In genomic region chr6:79076160-79076559, GRCh38 we compare ENCODE assay signal across 8 cellular contexts. TPM values are rescaled to one million over a fixed set of nuclear protein-coding genes. Genes with fewer than 3 reads are reported as not detected.
DNase-seq lines count a peak whose midpoint lies in the region; ATAC-seq and TF ChIP-seq lines count a peak whose summit lies in the region.

No MANE protein-coding gene starts in this region.

- H3K4me1 ChIP-seq in BLaER1 treated with 17β-estradiol and CSF1 and Interleukin-3, amounts not matched to agents 10 nM and 100 nM = peaks cover 0 to 25% (median 10%) of the 10 kb centered on the region in 10 experiments; a peak in 12 of 20 replicates
- peaks cover 5 to 26% of the 10 kb centered on the region in 2 donors for H3K4me1 ChIP-seq in adrenal gland (replicated peaks in 1 of 2)
- H3K4me1 ChIP-seq in thoracic aorta (ENCODE audit: control insufficient read depth in 1 of 2, low read depth in 2 of 2) = peaks cover 43 to 57% of the 10 kb centered on the region in 2 donors

- H3K27me3 Mint-ChIP-seq in IgD-negative memory B cell = no peaks in the 10 kb centered on the region

- DNase-seq in adrenal gland (no peak), thoracic aorta (ENCODE audit: low spot score) (no peak), posterior cingulate gyrus (no peak)
- DNase-seq in stimulated activated CD4-positive, alpha-beta T cell treated with anti-CD3 and anti-CD28 coated beads, Interleukin-4, amount 100 ng/mL, for 4 hours = no peak

- H3K4me3 Mint-ChIP-seq in IgD-negative memory B cell = peak overlapping the region; percentile 88 to 96 (median 90)

- 4 to 12% (median 9%) methylated on average over 5 of the region's 5 CpGs for WGBS in adrenal gland, 4 donors

- H3K36me3 Mint-ChIP-seq in IgD-negative memory B cell = no peaks in the 10 kb centered on the region

- ATAC-seq in thoracic aorta (ENCODE audit: insufficient number of reproducible peaks, low FRiP score, low read depth) (no peak), GM19467 (IDR thresholded peaks at IDR 0.05; ENCODE audit: unreplicated experiment) (no peak)

- H3K36me3 ChIP-seq in BLaER1 treated with 17β-estradiol and CSF1 and Interleukin-3, amounts not matched to agents 10 nM and 100 nM = peaks cover 0 to 10% (median 0%) of the 10 kb centered on the region in 11 experiments; a peak in 5 of 22 replicates
- H3K36me3 ChIP-seq in adrenal gland (replicated peaks in 1 of 2) (no peaks in the 10 kb centered on the region), thoracic aorta (no peaks in the 10 kb centered on the region)

- peak overlapping the region; percentile 55 to 75 (median 67) for H3K4me2 ChIP-seq in BLaER1 treated with 17β-estradiol and CSF1 and Interleukin-3, amounts not matched to agents 10 nM and 100 nM

- no peaks in the 10 kb centered on the region for H3K27me3 ChIP-seq in BLaER1 treated with 17β-estradiol and CSF1 and Interleukin-3, amounts not matched to agents 10 nM and 100 nM
- H3K27me3 ChIP-seq in adrenal gland = no peaks in the 10 kb centered on the region
- H3K27me3 ChIP-seq in layer of hippocampus (ENCODE audit: control insufficient read depth, insufficient read depth, low read length) = no peaks in the 10 kb centered on the region
- no peaks in the 10 kb centered on the region for H3K27me3 ChIP-seq in thoracic aorta (replicated peaks; ENCODE audit: insufficient read depth)

- TF ChIP-seq POLR2A in adrenal gland (IDR thresholded peaks at IDR 0.05) = no peak

- peak overlapping the region; percentile 92 to 96 (median 95); a peak in 21 of 22 replicates for H3K27ac ChIP-seq in BLaER1 treated with 17β-estradiol and CSF1 and Interleukin-3, amounts not matched to agents 10 nM and 100 nM
- H3K27ac ChIP-seq in adrenal gland = peak overlapping the region; percentile 85 to 96 (median 93)
- H3K27ac ChIP-seq in layer of hippocampus (ENCODE audit: low read depth, low read length) = peak overlapping the region; percentile 98
- peak overlapping the region; percentile 97 for H3K27ac ChIP-seq in thoracic aorta

- H3K4me3 ChIP-seq in BLaER1 treated with 17β-estradiol and CSF1 and Interleukin-3, amounts not matched to agents 10 nM and 100 nM = peak overlapping the region; percentile 60 to 76 (median 69)
- H3K4me3 ChIP-seq in adrenal gland (peak overlapping the region in 2 of 4 donors; percentile 23 to 61), thoracic aorta (peak overlapping the region; percentile 99)

- no peak for TF ChIP-seq CTCF in adrenal gland (IDR thresholded peaks at IDR 0.05)
- TF ChIP-seq CTCF in thoracic aorta (IDR thresholded peaks at IDR 0.05) = no peak

- H3K9me3 ChIP-seq in BLaER1 treated with 17β-estradiol and CSF1 and Interleukin-3, amounts not matched to agents 10 nM and 100 nM (replicated peaks in 1 of 11) = no peaks in the 10 kb centered on the region
- H3K9me3 ChIP-seq in adrenal gland (replicated peaks in 1 of 3) (no peaks in the 10 kb centered on the region), thoracic aorta (no peaks in the 10 kb centered on the region)

- H3K27ac Mint-ChIP-seq in IgD-negative memory B cell = peak overlapping the region; percentile 93 to 99 (median 96)

- peak overlapping the region; percentile 92 to 97 (median 94); a peak in 21 of 22 replicates for H3K9ac ChIP-seq in BLaER1 treated with 17β-estradiol and CSF1 and Interleukin-3, amounts not matched to agents 10 nM and 100 nM

- no peaks in the 10 kb centered on the region for H3K9me3 Mint-ChIP-seq in IgD-negative memory B cell

- intact Hi-C loops in adrenal gland (cut with DNase I) = loop anchor here in 1 of 2 donors (5.0 kb wide), 1 partner anchor 396 kb away; no protein-coding TSS in a partner anchor
- intact Hi-C loops in posterior cingulate gyrus (cut with DNase I) = loop anchor here (5.0 kb wide), 1 partner anchor 461 kb away; the partner anchor contains the start of gene LCA5

- H4K20me1 ChIP-seq in BLaER1 treated with 17β-estradiol and CSF1 and Interleukin-3, amounts not matched to agents 10 nM and 100 nM = peaks cover 0 to 47% (median 7%) of the 10 kb centered on the region in 11 experiments; a peak in 8 of 22 replicates

- H3K4me1 Mint-ChIP-seq in IgD-negative memory B cell = peaks cover 36 to 47% (median 46%) of the 10 kb centered on the region in 3 donors

RNA-seq across cellular contexts. Expression of gene PHIP, which starts 1.9 kb away (rescaled TPM):
- polyA plus RNA-seq in IgD-negative memory B cell = 11.4 TPM
- total RNA-seq in adrenal gland = 10 to 100 TPM in 7 of 8 donors, 1 to 10 TPM in 1; 8.0 to 22.7 (median 18.2) TPM
- polyA plus RNA-seq in adrenal gland = 10 to 100 TPM in 2 of 3 donors, 1 to 10 TPM in 1; 7.7 to 15.7 (median 10.9) TPM
- 10 to 100 TPM; 25.0 to 35.6 TPM for total RNA-seq in thoracic aorta
